ENCODE assay signal across 10 cellular contexts in the genomic region with DNA sequence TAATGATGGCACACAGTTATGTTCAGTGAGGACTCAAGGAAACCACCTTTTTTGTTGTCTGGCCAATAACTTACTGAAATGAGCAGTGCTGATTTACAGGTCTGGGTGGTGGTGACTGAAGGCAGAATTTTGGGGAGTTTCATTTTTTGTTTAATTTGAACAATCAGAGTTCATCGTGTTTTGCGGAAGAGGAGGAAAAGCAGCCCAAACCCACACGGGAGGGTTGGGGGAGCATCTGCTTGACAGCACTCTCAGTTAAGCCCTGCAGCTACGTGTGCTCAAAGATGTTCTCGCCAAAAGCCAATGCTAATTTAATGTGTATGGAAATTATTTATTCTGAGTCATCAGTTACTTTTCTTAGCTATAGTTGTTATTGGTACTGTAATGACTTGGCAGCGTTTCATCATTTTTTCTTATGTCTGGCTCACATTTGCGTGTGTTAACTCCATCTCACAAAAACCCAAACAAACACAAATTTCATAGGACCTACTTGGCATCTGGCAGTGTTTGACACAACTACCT.
DNase-seq lines count a peak whose midpoint lies in the region; ATAC-seq and TF ChIP-seq lines count a peak whose summit lies in the region.
"Had no signal": no experiment of that assay in that cellular context is flagged by ENCODE, and none has a peak within 500 bp of the region (broad histone marks: within the 10 kb centered on the region; RNA-seq: fewer than 3 reads in every experiment).

No MANE protein-coding gene starts in this region.

- H3K4me1 Mint-ChIP-seq in naive thymus-derived CD8-positive, alpha-beta T cell: peaks cover 0 to 5% (median under 1%) of the 10 kb centered on the region in 4 donors

- POLR2A ChIA-PET in naive thymus-derived CD8-positive, alpha-beta T cell (lab: Charles Lee): no interaction called here

- peak; percentile 74 for DNase-seq in AG08395 (ENCODE audit: low spot score)
- peak; percentile 41 for DNase-seq in GM13976 (ENCODE audit: low spot score)
- peak; percentile 48 for DNase-seq in activated CD4-positive, CD25-positive, alpha-beta regulatory T cell treated with anti-CD3 and anti-CD28 coated beads, Interleukin-2, amount 50 U/mL, for 72 hours
- DNase-seq in fibroblast of villous mesenchyme (ENCODE audit: low read depth): peak; percentile 71
- DNase-seq in activated gamma-delta T cell treated with Interleukin-2 at 50 U/mL for 16 hours: no peak
- DNase-seq in anterior cingulate cortex (lab: John Stamatoyannopoulos, UW): no peak
- no peak for DNase-seq in naive thymus-derived CD8-positive, alpha-beta T cell
- DNase-seq in dermis blood vessel endothelial cell: no peak
- DNase-seq: NCI-H82 had no signal

- TF ChIP-seq CTCF in GM13976 (IDR thresholded peaks at IDR 0.05; ENCODE audit: borderline replicate concordance, control extremely low read depth, extremely low read depth, insufficient read depth, missing control alignments): no peak
- no peak for TF ChIP-seq CTCF in fibroblast of villous mesenchyme (IDR thresholded peaks at IDR 0.05; ENCODE audit: insufficient read depth, low read depth, low read length)

- H3K36me3 Mint-ChIP-seq in naive thymus-derived CD8-positive, alpha-beta T cell: no peaks in the 10 kb centered on the region

- in situ Hi-C loops in GM13976 (cut with MboI; ENCODE audit: low sequenced_read_pairs, unreplicated experiment): no loop called here

- no peak for ATAC-seq in naive thymus-derived CD8-positive, alpha-beta T cell

- H3K4me3 ChIP-seq in fibroblast of villous mesenchyme (ENCODE audit: low read depth, low read length): no peak overlapping the region
- H3K4me3 ChIP-seq: vagina had no signal

- peak overlapping the region in 1 of 10 donors; percentile 26 for H3K4me3 Mint-ChIP-seq in naive thymus-derived CD8-positive, alpha-beta T cell

- peaks cover 0 to 4% (median 0%) of the 10 kb centered on the region in 5 donors for H3K27me3 Mint-ChIP-seq in naive thymus-derived CD8-positive, alpha-beta T cell

- H3K27ac Mint-ChIP-seq in naive thymus-derived CD8-positive, alpha-beta T cell: no peak overlapping the region

- no peaks in the 10 kb centered on the region for H3K9me3 Mint-ChIP-seq in naive thymus-derived CD8-positive, alpha-beta T cell

Comparison
In these comparisons a context has a peak if more than half of its experiments do, and no peak if none do; other contexts are left out.
1. DNase-seq: peak in AG08395 (single experiment), GM13976 (single experiment), activated CD4-positive, CD25-positive, alpha-beta regulatory T cell treated with anti-CD3 and anti-CD28 coated beads, Interleukin-2, amount 50 U/mL, for 72 hours (single experiment) and fibroblast of villous mesenchyme (single experiment); none in activated gamma-delta T cell treated with Interleukin-2 at 50 U/mL for 16 hours (single experiment), anterior cingulate cortex (0 of 58), naive thymus-derived CD8-positive, alpha-beta T cell (0 of 10) and dermis blood vessel endothelial cell (single experiment).